Comparison of ENCODE assay signal across 15 cellular contexts in the genomic region with DNA sequence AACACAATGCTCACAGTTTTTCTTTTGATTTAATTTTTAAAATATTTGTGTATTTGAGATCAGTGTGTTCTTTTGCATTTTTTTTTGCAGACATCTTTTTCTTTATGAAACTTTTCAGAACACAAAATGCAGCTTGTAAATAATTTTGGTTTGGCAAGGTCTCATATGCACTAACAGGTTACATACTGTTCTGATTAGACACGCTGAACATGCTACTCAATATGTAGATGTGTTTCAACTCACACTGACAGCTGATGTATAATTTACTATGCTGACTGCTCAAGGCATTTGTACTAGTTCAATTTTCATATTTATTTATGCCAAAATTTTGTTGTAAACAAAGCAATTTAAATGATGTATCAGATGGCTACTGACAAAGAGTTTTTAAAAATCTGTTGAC.
"Had no signal": no experiment of that assay in that cellular context is flagged by ENCODE, and none has a peak within 500 bp of the region (broad histone marks: within the 10 kb centered on the region; RNA-seq: fewer than 3 reads in every experiment).

No MANE protein-coding gene starts in this region.

- ATAC-seq: SK-N-SH treated with all-trans-retinoic acid at 6 μM for 48 hours had no signal

- DNase-seq: KBM-7, NCI-H1092, NCI-H1436, NCI-H187 treated with DMSO at 0.1 percent for 48 hours, NCI-H2029 treated with DMSO at 0.1 percent for 48 hours, NCI-H2171 treated with DMSO at 0.1 percent for 48 hours, NCI-H2227 treated with DMSO at 0.1 percent for 48 hours, NCI-H524, NCI-H526 treated with DMSO at 0.1 percent for 48 hours, NCI-H774, Right ventricle myocardium superior, RPMI8226, SIG-M5, T-helper 1 cell had no signal
